In the genomic region with DNA sequence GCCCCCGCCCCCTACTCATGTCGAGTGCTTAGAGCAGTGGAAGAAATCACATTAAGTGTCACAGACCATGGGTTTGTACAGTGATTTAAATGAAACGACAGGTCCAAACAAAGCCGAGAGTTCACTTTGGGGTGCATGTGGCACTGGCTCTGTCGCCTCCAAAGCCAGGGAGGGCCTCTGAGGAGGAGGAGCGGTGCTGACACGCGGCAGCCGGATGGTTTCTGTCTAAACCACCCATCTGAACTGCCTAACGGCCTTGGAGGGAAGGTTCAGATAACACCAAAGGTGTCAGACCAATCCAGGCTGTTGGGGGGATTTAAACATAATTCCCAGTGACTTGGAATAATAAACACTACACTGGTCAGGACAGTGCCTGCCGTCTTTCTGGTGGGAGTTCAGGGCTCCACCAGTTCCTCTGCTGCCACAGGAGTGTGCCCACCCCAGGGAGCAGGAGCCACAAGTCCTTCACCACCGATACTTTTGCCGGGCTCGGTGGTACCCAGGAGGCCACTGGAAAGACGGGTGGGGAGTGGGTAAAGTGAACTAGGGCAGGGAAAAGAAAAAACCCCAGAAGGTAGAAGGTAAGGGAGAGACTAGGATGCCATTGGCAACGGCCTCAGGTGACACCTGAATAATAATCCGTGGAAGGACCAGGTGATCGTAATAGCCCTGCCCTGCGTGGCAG, we compare ENCODE assay signal across 8 cellular contexts.
DNase-seq lines count a peak whose midpoint lies in the region; ATAC-seq and TF ChIP-seq lines count a peak whose summit lies in the region.

No MANE protein-coding gene starts in this region.

- POLR2A ChIA-PET in activated naive CD8-positive, alpha-beta T cell treated with anti-CD3 and anti-CD28 coated beads, Interleukin-2, amount 10 ng/mL, durations not matched to agents 7 days and 5 days (lab: Charles Lee): interaction anchor here (0.6 to 1.6 kb wide), 5 partner anchors 72 to 221 kb away, joined by 3 to 11 read pairs (median 3); partner anchors contain the start of gene CAPZB

- TF ChIP-seq CTCF in lung (IDR thresholded peaks at IDR 0.05; ENCODE audit: control extremely low read depth, extremely low read depth) (no peak), tibial nerve (IDR thresholded peaks at IDR 0.05) (no peak)

- H3K9me3 ChIP-seq in lung (ENCODE audit: control insufficient read depth in 2 of 2, insufficient read depth in 1 of 2, low read length in 1 of 2): no peaks in the 10 kb centered on the region
- H3K9me3 ChIP-seq in tibial nerve: no peaks in the 10 kb centered on the region

- ATAC-seq in activated naive CD8-positive, alpha-beta T cell treated with anti-CD3 and anti-CD28 coated beads, Interleukin-2, amount 10 ng/mL, durations not matched to agents 7 days and 5 days (ENCODE audit: low read depth): no peak
- no peak for ATAC-seq in lung (ENCODE audit: insufficient read depth, low FRiP score)

- no peaks in the 10 kb centered on the region for H3K9me3 Mint-ChIP-seq in activated T-cell treated with anti-CD3 and anti-CD28 coated beads, Interleukin-2, amount 50 U/mL, for 24 hours
- H3K9me3 Mint-ChIP-seq in activated naive CD8-positive, alpha-beta T cell treated with anti-CD3 and anti-CD28 coated beads, Interleukin-2, amount 10 ng/mL, durations not matched to agents 7 days and 5 days: no peaks in the 10 kb centered on the region

- H3K36me3 ChIP-seq in lung (ENCODE audit: control insufficient read depth in 2 of 2, insufficient read depth in 2 of 2, low read length in 2 of 2) (peaks cover under 1 to 3% of the 10 kb centered on the region in 2 donors), tibial nerve (peaks cover 0 to under 1% (median 0%) of the 10 kb centered on the region in 3 donors)

- in situ Hi-C loops in KBM-7 (cut with MboI; ENCODE audit: low pct_unique_long_range_greater_than_20kb, low sequenced_read_pairs): no loop called here

- peaks cover 11 to 18% of the 10 kb centered on the region in 2 donors for H3K4me1 ChIP-seq in lung (ENCODE audit: control insufficient read depth in 2 of 2, insufficient read depth in 2 of 2, low read length in 2 of 2)
- H3K4me1 ChIP-seq in tibial nerve: peaks cover 3 to 77% (median 36%) of the 10 kb centered on the region in 4 donors

- H3K4me1 Mint-ChIP-seq in activated T-cell treated with anti-CD3 and anti-CD28 coated beads, Interleukin-2, amount 50 U/mL, for 24 hours (ENCODE audit: low read depth): peaks cover 74% of the 10 kb centered on the region
- peaks cover 50% of the 10 kb centered on the region for H3K4me1 Mint-ChIP-seq in activated naive CD8-positive, alpha-beta T cell treated with anti-CD3 and anti-CD28 coated beads, Interleukin-2, amount 10 ng/mL, durations not matched to agents 7 days and 5 days

- no peaks in the 10 kb centered on the region for H3K27me3 ChIP-seq in lung (ENCODE audit: control insufficient read depth, insufficient read depth)
- H3K27me3 ChIP-seq in tibial nerve: no peaks in the 10 kb centered on the region

- no peak for TF ChIP-seq EP300 in tibial nerve (IDR thresholded peaks at IDR 0.05)

- H3K4me3 ChIP-seq in lung (no peak overlapping the region), tibial nerve (peak overlapping the region in 1 of 4 donors; percentile 29)

- no peak overlapping the region for H3K4me3 Mint-ChIP-seq in activated T-cell treated with anti-CD3 and anti-CD28 coated beads, Interleukin-2, amount 50 U/mL, for 24 hours
- H3K4me3 Mint-ChIP-seq in activated naive CD8-positive, alpha-beta T cell treated with anti-CD3 and anti-CD28 coated beads, Interleukin-2, amount 10 ng/mL, durations not matched to agents 7 days and 5 days: peak overlapping the region; percentile 85

- no peak for TF ChIP-seq POLR2A in tibial nerve (IDR thresholded peaks at IDR 0.05)

- H3K27ac Mint-ChIP-seq in activated T-cell treated with anti-CD3 and anti-CD28 coated beads, Interleukin-2, amount 50 U/mL, for 24 hours: peak overlapping the region; percentile 91
- peak overlapping the region; percentile 97 for H3K27ac Mint-ChIP-seq in activated naive CD8-positive, alpha-beta T cell treated with anti-CD3 and anti-CD28 coated beads, Interleukin-2, amount 10 ng/mL, durations not matched to agents 7 days and 5 days

- H3K36me3 Mint-ChIP-seq in activated T-cell treated with anti-CD3 and anti-CD28 coated beads, Interleukin-2, amount 50 U/mL, for 24 hours (ENCODE audit: low read depth): peaks cover 38% of the 10 kb centered on the region
- peaks cover 12% of the 10 kb centered on the region for H3K36me3 Mint-ChIP-seq in activated naive CD8-positive, alpha-beta T cell treated with anti-CD3 and anti-CD28 coated beads, Interleukin-2, amount 10 ng/mL, durations not matched to agents 7 days and 5 days

- H3K27ac ChIP-seq in lung (ENCODE audit: low read depth in 1 of 2, low read length in 1 of 2): peak overlapping the region; percentile 17 to 73
- H3K27ac ChIP-seq in tibial nerve: peak overlapping the region; percentile 61 to 91 (median 74)

- WGBS in lung, 2 donors: 66% methylated on average over 19 of the region's 19 CpGs
- WGBS in tibial nerve, 2 donors: 64 to 65% methylated on average over 19 of the region's 19 CpGs

- no peaks in the 10 kb centered on the region for H3K27me3 Mint-ChIP-seq in activated T-cell treated with anti-CD3 and anti-CD28 coated beads, Interleukin-2, amount 50 U/mL, for 24 hours
- H3K27me3 Mint-ChIP-seq in activated naive CD8-positive, alpha-beta T cell treated with anti-CD3 and anti-CD28 coated beads, Interleukin-2, amount 10 ng/mL, durations not matched to agents 7 days and 5 days: no peaks in the 10 kb centered on the region

- no peak for DNase-seq in activated T-cell treated with anti-CD3 and anti-CD28 coated beads, Interleukin-2, amount 50 U/mL, for 24 hours
- DNase-seq in activated T-cell treated with anti-CD3 and anti-CD28 coated beads, Interleukin-2, amount 50 U/mL, for 48 hours: no peak
- DNase-seq in activated naive CD8-positive, alpha-beta T cell treated with anti-CD3 and anti-CD28 coated beads, Interleukin-2, amount 10 ng/mL, durations not matched to agents 7 days and 5 days: no peak
- DNase-seq in lung (ENCODE audit: low spot score) (no peak), tibial nerve (ENCODE audit: low spot score in 2 of 2) (no peak), NCI-H226 (no peak), KBM-7 (no peak), activated gamma-delta T cell (lab: John Stamatoyannopoulos, UW) (no peak)
